Comparison of ENCODE assay signal across 16 cellular contexts in the genomic region with DNA sequence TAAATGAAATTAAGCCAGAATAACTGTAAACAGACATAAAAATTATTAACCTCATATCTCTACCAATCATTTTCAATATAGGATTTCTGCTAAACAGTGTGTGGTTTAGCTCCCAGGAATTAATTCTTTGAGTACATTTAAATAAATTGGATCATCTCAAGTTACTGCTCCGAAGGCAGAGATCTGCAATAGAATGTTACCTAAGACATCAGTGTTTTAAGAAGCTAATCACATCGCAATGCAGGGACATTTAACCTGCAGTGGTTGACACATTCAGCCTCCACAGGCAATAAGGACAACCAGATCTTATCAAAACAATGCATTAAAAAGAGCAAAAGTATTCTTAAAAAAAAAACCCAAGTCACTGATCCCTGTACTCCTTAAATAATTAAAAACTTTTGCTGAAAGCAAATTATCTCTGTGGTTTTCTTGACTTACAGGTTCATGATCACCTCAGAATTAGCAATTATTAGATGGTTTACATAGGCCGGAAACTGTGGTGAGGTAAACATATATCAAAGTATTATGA. TPM values are rescaled to one million over a fixed set of nuclear protein-coding genes. Genes with fewer than 3 reads are reported as not detected.
"Had no signal": no experiment of that assay in that cellular context is flagged by ENCODE, and none has a peak within 500 bp of the region (broad histone marks: within the 10 kb centered on the region; RNA-seq: fewer than 3 reads in every experiment).

No MANE protein-coding gene starts in this region.

- H3K9ac ChIP-seq: parathyroid adenoma had no signal

- H3K4me3 ChIP-seq: left ventricle myocardium inferior, lung, psoas muscle, right atrium auricular region, sigmoid colon, skin epidermis, stomach had no signal

- H3K27me3 ChIP-seq: foreskin keratinocyte, right atrium auricular region, sigmoid colon, stomach had no signal

- H3K36me3 ChIP-seq: left ventricle myocardium inferior, right atrium auricular region, sigmoid colon, stomach had no signal

- H3K79me2 ChIP-seq: parathyroid adenoma had no signal

- DNase-seq: erythroblast; foreskin keratinocyte; immature natural killer cell; left ventricle myocardium inferior; mesenchymal stem cell; naive B cell; psoas muscle; sigmoid colon; stimulated activated CD4-positive, alpha-beta T cell treated with anti-CD3 and anti-CD28 coated beads, Interleukin-12 subunit alpha, Interleukin-12 subunit beta, amount 100 ng/mL, for 4 hours; stimulated activated naive CD4-positive, alpha-beta T cell; stomach; substantia nigra had no signal

- H3K27ac ChIP-seq: foreskin keratinocyte, left ventricle myocardium inferior, parathyroid adenoma, psoas muscle, right atrium auricular region, sigmoid colon, skin epidermis, stomach had no signal

- H3K4me1 ChIP-seq: foreskin keratinocyte, left ventricle myocardium inferior, parathyroid adenoma, psoas muscle, right atrium auricular region had no signal

RNA-seq across cellular contexts. Expression of gene PRDM6, which starts 45.7 kb away (rescaled TPM):
- polyA plus RNA-seq: immature natural killer cell had no signal
